17 cellular contexts compared by ENCODE assay signal in genomic region chr15:56967336-56967735, GRCh38. TPM values are rescaled to one million over a fixed set of nuclear protein-coding genes. Genes with fewer than 3 reads are reported as not detected.
A peak's percentile ranks its signal among the peaks of the same experiment; 100 is the strongest.
DNase-seq lines count a peak whose midpoint lies in the region; ATAC-seq, FAIRE-seq and TF ChIP-seq lines count a peak whose summit lies in the region.
"Had no signal": no experiment of that assay in that cellular context is flagged by ENCODE, and none has a peak within 500 bp of the region (broad histone marks: within the 10 kb centered on the region; RNA-seq: fewer than 3 reads in every experiment).

No MANE protein-coding gene starts in this region.

- BruUV-seq in K562 (replicated peaks; lab: Mats Ljungman, UMichigan): no TSS peak

- H4K91ac ChIP-seq in H9 (ENCODE audit: insufficient read length, low read depth, low read length): no peak overlapping the region

- no peak for FAIRE-seq in A549 (lab: Jason Lieb, UNC)
- no peak for FAIRE-seq in K562 (lab: Jason Lieb, UNC)
- FAIRE-seq: H1 had no signal

- H2BK120ac ChIP-seq in H9 (ENCODE audit: low read depth, low read length, poor library complexity, severe bottlenecking): no peak overlapping the region

- H3K9ac ChIP-seq in H9 (ENCODE audit: extremely low read depth, insufficient read length, low read length) (no peak overlapping the region), K562 (ENCODE audit: insufficient read depth in 1 of 2, low read depth in 2 of 2, low read length in 2 of 2) (no peak overlapping the region)

- no peak overlapping the region for H2BK12ac ChIP-seq in H9 (ENCODE audit: insufficient read length, low read depth, low read length)

- CTCF ChIA-PET in A549 (lab: Yijun Ruan, JAX): interaction anchor here (0.6 to 2.6 kb wide), 3 partner anchors 21 to 49 kb away, joined by 3 to 6 read pairs (median 4); partner anchors contain the start of gene TCF12
- CTCF ChIA-PET in K562 (lab: Yijun Ruan, JAX; ENCODE audit: low intra/inter-chr PET ratio): no interaction called here

- 92% methylated on average over 3 of the region's 3 CpGs for whole genome bisulfite sequencing in A549 (ENCODE audit: missing lambda C conversion rate)
- no CpG with 5 or more reads among the region's 3 CpGs for WGBS in H9 (ENCODE audit: extremely low coverage, insufficient read length, low lambda C conversion rate)
- WGBS in K562 (ENCODE audit: insufficient coverage, low coverage, missing lambda C conversion rate): 86% methylated on average over 3 of the region's 3 CpGs
- WGBS in prostate gland: 44% methylated on average over 3 of the region's 3 CpGs

- no peak overlapping the region for H2AFZ ChIP-seq in H9 (ENCODE audit: low read length)
- no peak overlapping the region for H2AFZ ChIP-seq in K562 (ENCODE audit: low read depth, low read length)

- no peak for TF ChIP-seq CTCF in A549 (IDR thresholded peaks at IDR 0.05)
- no peak for TF ChIP-seq CTCF in H9 (conservative IDR thresholded peaks at IDR 0.05)
- TF ChIP-seq CTCF in K562 (IDR thresholded peaks at IDR 0.05 in 2 of 3, conservative IDR thresholded peaks at IDR 0.05 in 1 of 3; ENCODE audit: insufficient read depth in 2 of 3, low read depth in 1 of 3, low read length in 3 of 3): no peak
- TF ChIP-seq CTCF in prostate gland (IDR thresholded peaks at IDR 0.05): no peak
- TF ChIP-seq CTCF in left lung (IDR thresholded peaks at IDR 0.05): no peak

- H4K5ac ChIP-seq in H9 (ENCODE audit: insufficient read length, low read depth, low read length): no peak overlapping the region

- peaks cover 62% of the 10 kb centered on the region for H3K4me1 ChIP-seq in A549
- H3K4me1 ChIP-seq in H9 (ENCODE audit: insufficient read depth, low read length): peaks cover 6% of the 10 kb centered on the region; the same call in 1 of the 2 replicates
- H3K4me1 ChIP-seq in K562 (replicated peaks in 1 of 2; ENCODE audit: control insufficient read depth in 2 of 2, insufficient read depth in 2 of 2, low read length in 2 of 2): peaks cover 6 to 25% of the 10 kb centered on the region in 2 experiments
- H3K4me1 ChIP-seq in prostate gland (replicated peaks): peaks cover 3% of the 10 kb centered on the region
- H3K4me1 ChIP-seq in left lung: peaks cover 10 to 28% of the 10 kb centered on the region in 2 donors

- no peak overlapping the region for H3K23ac ChIP-seq in H9 (ENCODE audit: insufficient read length, low read depth, low read length)

- H3K4me2 ChIP-seq in A549 (no peak overlapping the region), H9 (ENCODE audit: insufficient read depth, insufficient read length, low read length) (no peak overlapping the region), K562 (ENCODE audit: insufficient read depth, low read length) (no peak overlapping the region)

- H3K18ac ChIP-seq in H9 (ENCODE audit: insufficient read length, low read depth, low read length): no peak overlapping the region

- no peak for DNase-seq in A549 (ENCODE audit: low read depth in 1 of 2, low spot score in 1 of 2)
- no peak for DNase-seq in H9
- DNase-seq in K562 (ENCODE audit: extremely low read depth in 1 of 4, low spot score in 3 of 4): no peak
- DNase-seq in prostate gland (ENCODE audit: low spot score): peak; percentile 52
- DNase-seq in left lung: no peak
- DNase-seq: ACHN; BE2C; CD4-positive, alpha-beta memory T cell; DMS153; DMS79; GF-D8 had no signal

- peaks cover 6% of the 10 kb centered on the region for H3K79me1 ChIP-seq in H9 (ENCODE audit: insufficient read depth, low read depth, low read length, poor library complexity, severe bottlenecking)

- ATAC-seq in A549 (no peak), K562 (no peak), left lung (no peak), HG03469 (IDR thresholded peaks at IDR 0.05; ENCODE audit: unreplicated experiment) (no peak), GM21360 (IDR thresholded peaks at IDR 0.05; ENCODE audit: unreplicated experiment) (no peak)

- H3K14ac ChIP-seq in H9 (ENCODE audit: insufficient read depth, low read length): no peak overlapping the region

- H3K9me3 Mint-ChIP-seq in H9: no peaks in the 10 kb centered on the region
- H3K9me3 Mint-ChIP-seq: CD14-positive monocyte; CD4-positive, alpha-beta memory T cell had no signal

- in situ Hi-C loops in K562 (cut with MboI): no loop called here

- H3K27ac Mint-ChIP-seq in H9: peak overlapping the region; percentile 10 to 64 (median 26); a peak in 2 of 7 replicates

- no peak for TF ChIP-seq EP300 in A549 (IDR thresholded peaks at IDR 0.05)
- TF ChIP-seq EP300 in K562 (IDR thresholded peaks at IDR 0.05; ENCODE audit: low read length): no peak

- no peak overlapping the region for H3K56ac ChIP-seq in H9 (ENCODE audit: insufficient read length, low read depth, low read length)

- H3K36me3 ChIP-seq in K562 (ENCODE audit: control insufficient read depth, insufficient read depth, low read length): no peaks in the 10 kb centered on the region
- no peaks in the 10 kb centered on the region for H3K36me3 ChIP-seq in prostate gland
- no peaks in the 10 kb centered on the region for H3K36me3 ChIP-seq in left lung
- H3K36me3 ChIP-seq: BE2C, HAP-1 had no signal

- H4K8ac ChIP-seq in H9 (replicated peaks; ENCODE audit: insufficient read length, low read depth, low read length): no peak overlapping the region

- H3K9me1 ChIP-seq in K562 (ENCODE audit: control insufficient read depth, insufficient read depth, low read length): no peaks in the 10 kb centered on the region

- no peaks in the 10 kb centered on the region for H3K23me2 ChIP-seq in H9 (ENCODE audit: insufficient read length, low read depth, low read length, poor library complexity, severe bottlenecking)

- no peak for TF ChIP-seq POLR2A in A549 (IDR thresholded peaks at IDR 0.05; ENCODE audit: low read length)
- no peak for TF ChIP-seq POLR2A in K562 (conservative IDR thresholded peaks at IDR 0.05)
- no peak for TF ChIP-seq POLR2A in prostate gland (IDR thresholded peaks at IDR 0.05)

- TF ChIP-seq RAD21 in A549 (conservative IDR thresholded peaks at IDR 0.05 in 1 of 2, IDR thresholded peaks at IDR 0.05 in 1 of 2) (no peak), K562 (CRISPR knock-in tag; conservative IDR thresholded peaks at IDR 0.05 in 1 of 2, IDR thresholded peaks at IDR 0.05 in 1 of 2) (no peak)

- no peak overlapping the region for H3T11ph ChIP-seq in H9 (ENCODE audit: low read length)

- no peak overlapping the region for H2BK5ac ChIP-seq in H9 (ENCODE audit: insufficient read length, low read length)

- POLR2A ChIA-PET in A549 (lab: Yijun Ruan, JAX): no interaction called here
- POLR2A ChIA-PET in K562 (lab: Yijun Ruan, JAX): interaction anchor here (0.6 to 1.0 kb wide), 2 partner anchors 13 to 17 kb away, joined by 3 read pairs; no protein-coding TSS in a partner anchor

- H3K79me2 ChIP-seq in H9 (ENCODE audit: insufficient read depth, low read length) (peaks cover 18% of the 10 kb centered on the region; the same call in 1 of the 2 replicates), K562 (ENCODE audit: control insufficient read depth, insufficient read depth, low read length) (peaks cover 94% of the 10 kb centered on the region)

- no peaks in the 10 kb centered on the region for H4K20me1 ChIP-seq in H9 (ENCODE audit: control insufficient read depth, insufficient read depth, insufficient read length)
- peaks cover 7% of the 10 kb centered on the region; the same call in 1 of the 2 replicates for H4K20me1 ChIP-seq in K562 (replicated peaks; ENCODE audit: control insufficient read depth, insufficient read depth, low read length)

- no peak overlapping the region for H3K4me3 ChIP-seq in A549
- H3K4me3 ChIP-seq in K562: no peak overlapping the region
- no peak overlapping the region for H3K4me3 ChIP-seq in prostate gland
- H3K4me3 ChIP-seq in left lung: no peak overlapping the region
- H3K4me3 ChIP-seq: HAP-1 had no signal

- H3K9me3 ChIP-seq in A549 (no peaks in the 10 kb centered on the region), H9 (ENCODE audit: control insufficient read depth, low read depth, low read length) (no peaks in the 10 kb centered on the region), K562 (replicated peaks; ENCODE audit: control insufficient read depth, insufficient read depth, low read depth, low read length) (no peaks in the 10 kb centered on the region), prostate gland (no peaks in the 10 kb centered on the region), left lung (no peaks in the 10 kb centered on the region)
- H3K9me3 ChIP-seq: BE2C, HAP-1 had no signal

- intact Hi-C loops in K562 (cut with micrococcal nuclease) (no loop called here), prostate gland (cut with DNase I) (no loop called here), left lung (cut with DNase I) (no loop called here)

- no peak overlapping the region for H2AK5ac ChIP-seq in H9 (ENCODE audit: insufficient read length, low read length)

- peaks cover 38 to 43% of the 10 kb centered on the region in 2 experiments for H3K4me1 Mint-ChIP-seq in H9

- no peaks in the 10 kb centered on the region for H3K36me3 Mint-ChIP-seq in H9 (ENCODE audit: insufficient read depth in 1 of 3, low read depth in 3 of 3)
- H3K36me3 Mint-ChIP-seq: CD14-positive monocyte had no signal

- H3K27ac ChIP-seq in A549: no peak overlapping the region
- H3K27ac ChIP-seq in H9 (ENCODE audit: insufficient read length, low read depth, low read length): no peak overlapping the region
- H3K27ac ChIP-seq in K562 (ENCODE audit: extremely low read depth, low read depth, low read length): no peak overlapping the region
- H3K27ac ChIP-seq in prostate gland: peak overlapping the region; percentile 44 to 45
- no peak overlapping the region for H3K27ac ChIP-seq in left lung
- H3K27ac ChIP-seq: HL-60 had no signal

- no peak overlapping the region for H2BK20ac ChIP-seq in H9 (ENCODE audit: low read depth, low read length, poor library complexity, severe bottlenecking)

- H3K27me3 Mint-ChIP-seq in H9 (ENCODE audit: low read depth): no peaks in the 10 kb centered on the region
- H3K27me3 Mint-ChIP-seq: CD4-positive, alpha-beta memory T cell had no signal

- H3K4ac ChIP-seq in H9 (ENCODE audit: low read depth, low read length): no peak overlapping the region

- H2BK15ac ChIP-seq in H9 (ENCODE audit: low read depth, low read length): no peak overlapping the region

- no peak overlapping the region for H3K4me3 Mint-ChIP-seq in H9
- H3K4me3 Mint-ChIP-seq: CD14-positive monocyte had no signal

- H3K27me3 ChIP-seq in H9 (ENCODE audit: insufficient read depth, low read length) (no peaks in the 10 kb centered on the region), K562 (ENCODE audit: control insufficient read depth in 2 of 2, insufficient read depth in 2 of 2, low read length in 2 of 2) (no peaks in the 10 kb centered on the region), prostate gland (replicated peaks; ENCODE audit: insufficient read depth) (no peaks in the 10 kb centered on the region), left lung (no peaks in the 10 kb centered on the region)
- H3K27me3 ChIP-seq: BE2C had no signal

RNA-seq across cellular contexts. Expression of gene TCF12, which starts 48.9 kb away (rescaled TPM):
- polyA plus RNA-seq in A549 (2011; rRNA removed) (121 and 165 TPM in 2 replicates), A549 (2017; fragmentation: RNase III; extraction: RNeasy Plus Mini Kit Qiagen cat#74134 plus additional on column Dnase treatment) (34.1 to 36.3 TPM (median 35.5 TPM) in 3 replicates), K562 (2011; rRNA removed) (66.8 and 75.1 TPM in 2 replicates), K562 (2014; fragmentation: Illumina TruSeq; extraction: Trizol) (57.4 and 72.5 TPM in 2 replicates), K562 (2014; fragmentation: Nextera tagmentation; extraction: Ambion mirVana) (10 to 100 TPM; 10.5 to 12.9 TPM), K562 (2014; rRNA removed) (22.4 and 23.5 TPM in 2 replicates)
- 28.5 and 37.2 TPM in 2 replicates for polyA plus RNA-seq in A549 (2012; cell fraction: cytosol; rRNA removed)
- 18.7 and 21.9 TPM in 2 replicates for polyA plus RNA-seq in A549 (2012; cell fraction: nucleus; rRNA removed)
- 247 and 252 TPM in 2 replicates for polyA minus RNA-seq in A549 (2011; rRNA and poly(A)+ RNA removed)
- total RNA-seq in H9 (2021) (76.7 and 78.5 TPM in 2 replicates), K562 (2014; rRNA removed) (132 and 141 TPM in 2 replicates), K562 (2014; rRNA removed; fragmentation: Illumina TruSeq; extraction: Trizol) (49.6 and 59.4 TPM in 2 replicates), K562 (2015; rRNA removed; fragmentation: Illumina TruSeq; extraction: Trizol) (50.3 and 52.9 TPM in 2 replicates), K562 (2021) (76.5 and 78.4 TPM in 2 replicates), prostate gland (100 to 1,000 TPM in 1 of 2 donors, 10 to 100 TPM in 1; 95.4 to 123 TPM), left lung (100 to 1,000 TPM; 106 to 116 TPM)
- total RNA-seq in K562 (2011; cell fraction: chromatin; rRNA removed; ENCODE audit: low replicate concordance): 177 and 194 TPM in 2 replicates
- 37.9 and 49.0 TPM in 2 replicates for total RNA-seq in K562 (2011; cell fraction: nucleolus; rRNA removed)
- 77.7 and 107 TPM in 2 replicates for total RNA-seq in K562 (2011; cell fraction: nucleoplasm; rRNA removed)
- 67.8 and 76.1 TPM in 2 replicates for polyA plus RNA-seq in K562 (2011; cell fraction: cytosol; rRNA removed)
- polyA plus RNA-seq in K562 (2011; cell fraction: nucleus; rRNA removed): 104 and 117 TPM in 2 replicates
- 28.6 and 33.8 TPM in 2 replicates for polyA plus RNA-seq in K562 (2012)
- polyA minus RNA-seq in K562 (2011; rRNA and poly(A)+ RNA removed): 80.0 and 109 TPM in 2 replicates
- polyA minus RNA-seq in K562 (2011; cell fraction: cytosol; rRNA and poly(A)+ RNA removed): 48.3 and 64.8 TPM in 2 replicates
- polyA minus RNA-seq in K562 (2011; cell fraction: nucleus; rRNA and poly(A)+ RNA removed): 74.5 and 100 TPM in 2 replicates

Comparison
In these comparisons a context has a peak if more than half of its experiments do, and no peak if none do; other contexts are left out.
1. H3K27ac ChIP-seq: peak in prostate gland (2 of 2); none in A549 (0 of 2), H9 (single experiment), K562 (single experiment) and left lung (0 of 2).
2. Of the 35 proteins assayed by ChIP-seq in both K562 and A549: peak only in K562: none; only in A549: MAFK; in both: none; in neither: 34.